18 cellular contexts compared by ENCODE assay signal in genomic region chr12:57416039-57416996, GRCh38. TPM values are rescaled to one million over a fixed set of nuclear protein-coding genes. Genes with fewer than 3 reads are reported as not detected.
A peak's percentile ranks its signal among the peaks of the same experiment; 100 is the strongest.
DNase-seq lines count a peak whose midpoint lies in the region; ATAC-seq and TF ChIP-seq lines count a peak whose summit lies in the region.
"Had no signal": no experiment of that assay in that cellular context is flagged by ENCODE, and none has a peak within 500 bp of the region (broad histone marks: within the 10 kb centered on the region; RNA-seq: fewer than 3 reads in every experiment).

No MANE protein-coding gene starts in this region.

- peaks cover 2% of the 10 kb centered on the region for H3K27me3 Mint-ChIP-seq in GM23338 (ENCODE audit: insufficient read depth, low read depth, poor library complexity)
- H3K27me3 Mint-ChIP-seq: brain had no signal

- BruUV-seq in Panc1 (replicated peaks; lab: Mats Ljungman, UMichigan): no TSS peak

- H3K4me3 ChIP-seq in GM23338 (no peak overlapping the region), Panc1 (ENCODE audit: low read depth in 2 of 2, low read length in 2 of 2) (no peak overlapping the region), fibroblast of lung (replicated peaks in 1 of 4; ENCODE audit: control extremely low read depth in 1 of 4, insufficient read depth in 1 of 4, low read depth in 3 of 4, low read length in 4 of 4) (no peak overlapping the region), smooth muscle cell (no peak overlapping the region)

- H3F3A ChIP-seq in GM23338 (replicated peaks; ENCODE audit: low read depth) (no peaks in the 10 kb centered on the region), smooth muscle cell (ENCODE audit: low read depth) (no peaks in the 10 kb centered on the region)

- H3K36me3 Mint-ChIP-seq in GM23338 (ENCODE audit: low read depth): no peaks in the 10 kb centered on the region
- H3K36me3 Mint-ChIP-seq in stimulated activated effector memory CD8-positive, alpha-beta T cell treated with anti-CD3 and anti-CD28 coated beads, Interleukin-12 subunit alpha, Interleukin-12 subunit beta, amount 100 ng/mL, for 72 hours: peaks cover 28% of the 10 kb centered on the region

- H3K4me1 ChIP-seq in GM23338 (ENCODE audit: insufficient read depth) (peaks cover 8% of the 10 kb centered on the region; the same call in 1 of the 2 replicates), Panc1 (ENCODE audit: control insufficient read depth, insufficient read depth, low read length) (no peaks in the 10 kb centered on the region), fibroblast of lung (ENCODE audit: control insufficient read depth, extremely low read depth, insufficient read depth, low read length) (no peaks in the 10 kb centered on the region), smooth muscle cell (ENCODE audit: low read depth) (no peaks in the 10 kb centered on the region)

- H3K27me3 ChIP-seq in GM23338 (ENCODE audit: insufficient read depth) (no peaks in the 10 kb centered on the region), Panc1 (ENCODE audit: control insufficient read depth, insufficient read depth, low read length) (no peaks in the 10 kb centered on the region), fibroblast of lung (ENCODE audit: control insufficient read depth, insufficient read depth, low read length) (no peaks in the 10 kb centered on the region), smooth muscle cell (ENCODE audit: low read depth) (no peaks in the 10 kb centered on the region)

- in situ Hi-C loops in Panc1 (cut with HindIII; ENCODE audit: low pct_unique_long_range_greater_than_20kb, low sequenced_read_pairs): no loop called here

- WGBS in smooth muscle cell (ENCODE audit: low lambda C conversion rate): 92% methylated on average over 8 of the region's 8 CpGs

- peaks cover 14% of the 10 kb centered on the region for H3K4me1 Mint-ChIP-seq in GM23338
- H3K4me1 Mint-ChIP-seq in stimulated activated effector memory CD8-positive, alpha-beta T cell treated with anti-CD3 and anti-CD28 coated beads, Interleukin-12 subunit alpha, Interleukin-12 subunit beta, amount 100 ng/mL, for 72 hours: peaks cover 33% of the 10 kb centered on the region

- H2AFZ ChIP-seq in GM23338 (no peak overlapping the region), fibroblast of lung (ENCODE audit: low read length) (no peak overlapping the region), smooth muscle cell (ENCODE audit: low read depth) (no peak overlapping the region)

- ATAC-seq in GM23338: peak; percentile 33; the same call in 2 of the 3 replicates
- peak; percentile 74 for ATAC-seq in Panc1
- ATAC-seq in stimulated activated effector memory CD8-positive, alpha-beta T cell treated with anti-CD3 and anti-CD28 coated beads, Interleukin-12 subunit alpha, Interleukin-12 subunit beta, amount 100 ng/mL, for 72 hours: peak; percentile 54
- ATAC-seq in HG03442 (IDR thresholded peaks at IDR 0.05; ENCODE audit: unreplicated experiment): no peak

- no peak overlapping the region for H3K9ac ChIP-seq in fibroblast of lung (ENCODE audit: insufficient read depth, low read length)
- no peak overlapping the region for H3K9ac ChIP-seq in smooth muscle cell (ENCODE audit: low read depth)

- no peaks in the 10 kb centered on the region for H3K9me2 ChIP-seq in GM23338 (ENCODE audit: insufficient read depth)

- DNase-seq in GM23338 (ENCODE audit: low spot score) (no peak), Panc1 (ENCODE audit: low read depth, low spot score) (no peak), fibroblast of lung (ENCODE audit: low read depth in 2 of 2) (peak; percentile 30 to 36), Kasumi-1 (lab: John Stamatoyannopoulos, UW) (no peak), smooth muscle cell (lab: John Stamatoyannopoulos, UW; ENCODE audit: unreplicated experiment) (no peak)
- no peak for DNase-seq in stimulated activated effector memory CD8-positive, alpha-beta T cell treated with anti-CD3 and anti-CD28 coated beads, Interleukin-12 subunit alpha, Interleukin-12 subunit beta, amount 100 ng/mL, for 72 hours (ENCODE audit: low spot score in 2 of 2)
- DNase-seq: activated CD4-positive, alpha-beta T cell treated with anti-CD3 and anti-CD28 coated beads, Interleukin-2, amount 50 U/mL, for 1 hour; effector CD4-positive, alpha-beta T cell; left cardiac atrium; NCI-H1694 treated with DMSO at 0.1 percent for 48 hours; NCI-H524 treated with DMSO at 0.1 percent for 48 hours; RPMI8226 had no signal

- peaks cover 13% of the 10 kb centered on the region for H4K20me1 ChIP-seq in GM23338 (replicated peaks; ENCODE audit: insufficient read depth)
- H4K20me1 ChIP-seq in fibroblast of lung (ENCODE audit: control insufficient read depth, extremely low read depth, insufficient read depth, low read length): no peaks in the 10 kb centered on the region
- H4K20me1 ChIP-seq in smooth muscle cell (ENCODE audit: low read depth): peaks cover 63% of the 10 kb centered on the region

- H3K27ac ChIP-seq in GM23338 (ENCODE audit: low read depth) (peak overlapping the region; percentile 8; the same call in 1 of the 2 replicates), Panc1 (ENCODE audit: low read length) (no peak overlapping the region), fibroblast of lung (ENCODE audit: insufficient read depth, low read length) (no peak overlapping the region), smooth muscle cell (ENCODE audit: low read depth) (no peak overlapping the region)

- H3K36me3 ChIP-seq in GM23338 (ENCODE audit: insufficient read depth): no peaks in the 10 kb centered on the region
- H3K36me3 ChIP-seq in Panc1 (ENCODE audit: control insufficient read depth, insufficient read depth, low read length): no peaks in the 10 kb centered on the region
- no peaks in the 10 kb centered on the region for H3K36me3 ChIP-seq in fibroblast of lung (ENCODE audit: control insufficient read depth, insufficient read depth, low read length)
- H3K36me3 ChIP-seq in smooth muscle cell (ENCODE audit: low read depth): no peaks in the 10 kb centered on the region

- intact Hi-C loops in Panc1 (cut with micrococcal nuclease; ENCODE audit: unreplicated experiment): no loop called here

- H3K79me2 ChIP-seq in GM23338 (replicated peaks; ENCODE audit: insufficient read depth): peaks cover 12% of the 10 kb centered on the region
- H3K79me2 ChIP-seq in fibroblast of lung (ENCODE audit: control insufficient read depth, insufficient read depth, low read length): peaks cover 8% of the 10 kb centered on the region
- H3K79me2 ChIP-seq in smooth muscle cell (ENCODE audit: low read depth): peaks cover 42% of the 10 kb centered on the region

- H3K9me3 Mint-ChIP-seq in GM23338: no peaks in the 10 kb centered on the region
- no peaks in the 10 kb centered on the region for H3K9me3 Mint-ChIP-seq in stimulated activated effector memory CD8-positive, alpha-beta T cell treated with anti-CD3 and anti-CD28 coated beads, Interleukin-12 subunit alpha, Interleukin-12 subunit beta, amount 100 ng/mL, for 72 hours
- H3K9me3 Mint-ChIP-seq: activated T-helper 1 cell treated with anti-CD3 and anti-CD28 coated beads, Interleukin-12 subunit alpha, Interleukin-12 subunit beta, Interleukin-2, Interleukin-4 antibody, amounts not matched to agents 30 ng/mL and 10 ng/mL and 1 ng/mL, durations not matched to agents 14 hours and 24 hours and 36 hours; brain; neural crest cell; T-helper 2 cell treated with Interferon-gamma antibody and Interleukin-4, amounts not matched to agents 5 μg/mL and 100 μg/mL, for 36 hours had no signal

- CTCF ChIA-PET in Panc1 (lab: Charles Lee): interaction anchor here (0.6 kb wide), 1 partner anchor 77 kb away, joined by 3 read pairs; no protein-coding TSS in a partner anchor

- POLR2A ChIA-PET in Panc1 (lab: Charles Lee): no interaction called here

- TF ChIP-seq CTCF in GM23338 (conservative IDR thresholded peaks at IDR 0.05; ENCODE audit: low read depth in 2 of 2) (no peak), Panc1 (IDR thresholded peaks at IDR 0.05) (no peak), fibroblast of lung (conservative IDR thresholded peaks at IDR 0.05 in 1 of 2, IDR thresholded peaks at IDR 0.05 in 1 of 2; ENCODE audit: low read depth in 1 of 2, low read length in 2 of 2) (no peak), smooth muscle cell (IDR thresholded peaks at IDR 0.05; ENCODE audit: borderline replicate concordance, insufficient read depth, poor library complexity, severe bottlenecking) (no peak)

- H3K27ac Mint-ChIP-seq in GM23338: no peak overlapping the region; the same call in 1 of the 2 replicates
- peak overlapping the region; percentile 63 for H3K27ac Mint-ChIP-seq in stimulated activated effector memory CD8-positive, alpha-beta T cell treated with anti-CD3 and anti-CD28 coated beads, Interleukin-12 subunit alpha, Interleukin-12 subunit beta, amount 100 ng/mL, for 72 hours
- H3K27ac Mint-ChIP-seq: activated T-helper 1 cell treated with anti-CD3 and anti-CD28 coated beads, Interleukin-12 subunit alpha, Interleukin-12 subunit beta, Interleukin-2, Interleukin-4 antibody, amounts not matched to agents 30 ng/mL and 10 ng/mL and 1 ng/mL, durations not matched to agents 14 hours and 24 hours and 36 hours; T-helper 2 cell treated with Interferon-gamma antibody and Interleukin-4, amounts not matched to agents 5 μg/mL and 100 μg/mL, for 36 hours had no signal

- H3K4me2 ChIP-seq in GM23338 (no peak overlapping the region), fibroblast of lung (ENCODE audit: extremely low read depth, insufficient read depth, low read length) (no peak overlapping the region), smooth muscle cell (no peak overlapping the region)

- H3K4me3 Mint-ChIP-seq in GM23338: no peak overlapping the region
- no peak overlapping the region for H3K4me3 Mint-ChIP-seq in stimulated activated effector memory CD8-positive, alpha-beta T cell treated with anti-CD3 and anti-CD28 coated beads, Interleukin-12 subunit alpha, Interleukin-12 subunit beta, amount 100 ng/mL, for 72 hours
- H3K4me3 Mint-ChIP-seq: activated T-helper 1 cell treated with anti-CD3 and anti-CD28 coated beads, Interleukin-12 subunit alpha, Interleukin-12 subunit beta, Interleukin-2, Interleukin-4 antibody, amounts not matched to agents 30 ng/mL and 10 ng/mL and 1 ng/mL, durations not matched to agents 14 hours and 24 hours and 36 hours; brain; neural crest cell; T-helper 2 cell treated with Interferon-gamma antibody and Interleukin-4, amounts not matched to agents 5 μg/mL and 100 μg/mL, for 36 hours had no signal

- no peaks in the 10 kb centered on the region for H3K9me3 ChIP-seq in Panc1 (ENCODE audit: control insufficient read depth, insufficient read depth, low read depth, low read length)
- no peaks in the 10 kb centered on the region for H3K9me3 ChIP-seq in fibroblast of lung (ENCODE audit: control insufficient read depth, insufficient read depth, low read depth, low read length)
- H3K9me3 ChIP-seq in smooth muscle cell (replicated peaks; ENCODE audit: low read depth): no peaks in the 10 kb centered on the region

RNA-seq across cellular contexts. Expression of gene R3HDM2, which starts 14.5 kb away (rescaled TPM):
- total RNA-seq in GM23338 (2014; rRNA removed; shearing (Covaris generic)): 17.7 and 19.6 TPM in 2 replicates
- 9.6 and 10.2 TPM in 2 replicates for polyA plus RNA-seq in GM23338 (2016; fragmentation: Nextera tagmentation; extraction: Ambion mirVana)
- 56.5 TPM for total RNA-seq in Panc1 (2021; ENCODE audit: unreplicated experiment)
- polyA plus RNA-seq in Panc1 (2012; ENCODE audit: insufficient read length): 54.2 TPM
- 11.3 and 21.3 TPM in 2 replicates for total RNA-seq in fibroblast of lung
- 18.5 and 22.8 TPM in 2 replicates for polyA plus RNA-seq in fibroblast of lung
- 21.7 and 23.1 TPM in 2 replicates for polyA plus RNA-seq in fibroblast of lung (2012)
- 102 and 123 TPM in 2 replicates for polyA minus RNA-seq in fibroblast of lung (ENCODE audit: low replicate concordance)
- total RNA-seq in smooth muscle cell: 10.4 and 16.0 TPM in 2 replicates
- 12.2 and 17.2 TPM in 2 replicates for polyA plus RNA-seq in smooth muscle cell

RNA-seq across cellular contexts. Expression of gene INHBC, which starts 18.3 kb away (rescaled TPM):
- total RNA-seq in GM23338 (2014; rRNA removed; shearing (Covaris generic)): not detected in 2 replicates
- 0.53 TPM in 1 of 2 replicates, not detected in the other for polyA plus RNA-seq in GM23338 (2016; fragmentation: Nextera tagmentation; extraction: Ambion mirVana)
- total RNA-seq in Panc1 (2021; ENCODE audit: unreplicated experiment): not detected
- not detected for polyA plus RNA-seq in Panc1 (2012; ENCODE audit: insufficient read length)
- total RNA-seq in fibroblast of lung: not detected in 2 replicates
- 0.05 TPM in 1 of 2 replicates, not detected in the other for polyA plus RNA-seq in fibroblast of lung
- polyA plus RNA-seq in fibroblast of lung (2012): not detected in 2 replicates
- polyA minus RNA-seq in fibroblast of lung (ENCODE audit: low replicate concordance): 0.15 TPM in 1 of 2 replicates, not detected in the other
- not detected in 2 replicates for total RNA-seq in smooth muscle cell
- polyA plus RNA-seq in smooth muscle cell: 0.42 TPM in 1 of 2 replicates, not detected in the other
- total RNA-seq: activated T-helper 1 cell treated with anti-CD3 and anti-CD28 coated beads, Interleukin-12 subunit alpha, Interleukin-12 subunit beta, Interleukin-2, Interleukin-4 antibody, amounts not matched to agents 30 ng/mL and 10 ng/mL and 1 ng/mL, durations not matched to agents 14 hours and 24 hours and 36 hours; left cardiac atrium; neural crest cell; skeletal muscle tissue had no signal

RNA-seq across cellular contexts. Expression of gene INHBE, which starts 38.8 kb away (rescaled TPM):
- 19.4 and 29.0 TPM in 2 replicates for total RNA-seq in GM23338 (2014; rRNA removed; shearing (Covaris generic))
- 5.6 and 7.4 TPM in 2 replicates for polyA plus RNA-seq in GM23338 (2016; fragmentation: Nextera tagmentation; extraction: Ambion mirVana)
- 0.59 TPM for total RNA-seq in Panc1 (2021; ENCODE audit: unreplicated experiment)
- polyA plus RNA-seq in Panc1 (2012; ENCODE audit: insufficient read length): 0.35 TPM
- 9.2 and 26.4 TPM in 2 replicates for total RNA-seq in fibroblast of lung
- 0.41 and 0.67 TPM in 2 replicates for polyA plus RNA-seq in fibroblast of lung
- polyA plus RNA-seq in fibroblast of lung (2012): 0.40 and 1.0 TPM in 2 replicates
- polyA minus RNA-seq in fibroblast of lung (ENCODE audit: low replicate concordance): not detected in 2 replicates
- 5.4 and 11.5 TPM in 2 replicates for total RNA-seq in smooth muscle cell
- 2.1 and 2.3 TPM in 2 replicates for polyA plus RNA-seq in smooth muscle cell
- total RNA-seq: left cardiac atrium had no signal

RNA-seq across cellular contexts. Expression of gene GLI1, which starts 43.3 kb away (rescaled TPM):
- total RNA-seq in GM23338 (2014; rRNA removed; shearing (Covaris generic)): 16.1 and 18.1 TPM in 2 replicates
- polyA plus RNA-seq in GM23338 (2016; fragmentation: Nextera tagmentation; extraction: Ambion mirVana) (4.8 and 5.6 TPM in 2 replicates), fibroblast of lung (0.40 and 0.97 TPM in 2 replicates), smooth muscle cell (0.50 and 1.2 TPM in 2 replicates)
- total RNA-seq in Panc1 (2021; ENCODE audit: unreplicated experiment) (6.5 TPM), fibroblast of lung (1.0 and 2.0 TPM in 2 replicates), smooth muscle cell (1.4 and 1.5 TPM in 2 replicates)
- 7.7 TPM for polyA plus RNA-seq in Panc1 (2012; ENCODE audit: insufficient read length)
- polyA plus RNA-seq in fibroblast of lung (2012): 1.5 and 3.4 TPM in 2 replicates
- polyA minus RNA-seq in fibroblast of lung (ENCODE audit: low replicate concordance): 2.7 and 17.2 TPM in 2 replicates

Comparison
In these comparisons a context has a peak if more than half of its experiments do, and no peak if none do; other contexts are left out.
1. DNase-seq: peak in fibroblast of lung (2 of 2); none in GM23338 (single experiment), Panc1 (single experiment), stimulated activated effector memory CD8-positive, alpha-beta T cell treated with anti-CD3 and anti-CD28 coated beads, Interleukin-12 subunit alpha, Interleukin-12 subunit beta, amount 100 ng/mL, for 72 hours (0 of 2), Kasumi-1 (0 of 2) and smooth muscle cell (single experiment).